ENCODE assay signal across 17 cellular contexts in genomic region chr3:185225523-185225922, GRCh38. TPM values are rescaled to one million over a fixed set of nuclear protein-coding genes. Genes with fewer than 3 reads are reported as not detected.
DNase-seq lines count a peak whose midpoint lies in the region; ATAC-seq and TF ChIP-seq lines count a peak whose summit lies in the region.
"Had no signal": no experiment of that assay in that cellular context is flagged by ENCODE, and none has a peak within 500 bp of the region (broad histone marks: within the 10 kb centered on the region; RNA-seq: fewer than 3 reads in every experiment).

No MANE protein-coding gene starts in this region.

- no peaks in the 10 kb centered on the region for H3K36me3 ChIP-seq in adipocyte (ENCODE audit: control insufficient read depth, insufficient read depth, low read length, severe bottlenecking)
- H3K36me3 ChIP-seq in skeletal muscle satellite cell (ENCODE audit: insufficient read depth, low read length), result no peaks in the 10 kb centered on the region
- H3K36me3 ChIP-seq: WERI-Rb-1 had no signal

- peak overlapping the region; percentile 18 for H3K4me2 ChIP-seq in skeletal muscle satellite cell (ENCODE audit: low read length)

- H3K27ac ChIP-seq in caudate nucleus (ENCODE audit: low read depth, low read length), result no peak overlapping the region
- H3K27ac ChIP-seq: HL-60, spleen, WERI-Rb-1 had no signal

- DNase-seq in GM04503 (ENCODE audit: low read depth) (peak; percentile 47), adipocyte (ENCODE audit: low read depth) (peak; percentile 60), fibroblast of the aortic adventitia (ENCODE audit: low read depth) (peak; percentile 75), NCI-H82 treated with DMSO at 0.1 percent for 48 hours (lab: John Stamatoyannopoulos, UW; ENCODE audit: unreplicated experiment) (no peak), caudate nucleus (lab: John Stamatoyannopoulos, UW) (no peak)
- DNase-seq: activated CD8-positive, alpha-beta memory T cell treated with anti-CD3 and anti-CD28 coated beads for 24 hours; activated effector memory CD4-positive, alpha-beta T cell treated with Interleukin-2 at 50 U/mL for 16 hours; CD8-positive, alpha-beta memory T cell; effector memory CD8-positive, alpha-beta T cell; Karpas-422; NCI-H510A; occipital lobe; spleen; WERI-Rb-1 had no signal

- no peak overlapping the region for H3K4me3 ChIP-seq in adipocyte (ENCODE audit: low read length)
- H3K4me3 ChIP-seq in fibroblast of the aortic adventitia (ENCODE audit: low read depth, low read length), result no peak overlapping the region
- H3K4me3 ChIP-seq in skeletal muscle satellite cell (ENCODE audit: low read length), result no peak overlapping the region
- H3K4me3 ChIP-seq: spleen had no signal

- TF ChIP-seq CTCF in fibroblast of the aortic adventitia (IDR thresholded peaks at IDR 0.05; ENCODE audit: insufficient read depth, low read length), result no peak

- H3K27me3 ChIP-seq in adipocyte (replicated peaks; ENCODE audit: control insufficient read depth, insufficient read depth, low read length) (no peaks in the 10 kb centered on the region), skeletal muscle satellite cell (ENCODE audit: control insufficient read depth, insufficient read depth, low read length) (no peaks in the 10 kb centered on the region)
- H3K27me3 ChIP-seq: spleen had no signal

- H3K9ac ChIP-seq in adipocyte (ENCODE audit: low read length) (peak overlapping the region; percentile 13), skeletal muscle satellite cell (ENCODE audit: low read depth, low read length) (no peak overlapping the region)

- H3K9me3 ChIP-seq in adipocyte (ENCODE audit: control insufficient read depth, low read length) (no peaks in the 10 kb centered on the region), skeletal muscle satellite cell (replicated peaks; ENCODE audit: low read length) (no peaks in the 10 kb centered on the region)
- H3K9me3 ChIP-seq: spleen had no signal

- peaks cover 18% of the 10 kb centered on the region for H3K4me1 ChIP-seq in adipocyte (ENCODE audit: control insufficient read depth, insufficient read depth, low read length)
- peaks cover 10% of the 10 kb centered on the region for H3K4me1 ChIP-seq in skeletal muscle satellite cell (ENCODE audit: control insufficient read depth, insufficient read depth, low read length)
- H3K4me1 ChIP-seq: spleen had no signal

- no peak for ATAC-seq in GM18520 (IDR thresholded peaks at IDR 0.05; ENCODE audit: unreplicated experiment)
- ATAC-seq: effector memory CD8-positive, alpha-beta T cell had no signal

RNA-seq across cellular contexts. Expression of gene EHHADH, which starts 28.3 kb away (rescaled TPM):
- 4.3 and 11.7 TPM in 2 replicates for total RNA-seq in fibroblast of the aortic adventitia (ENCODE audit: low replicate concordance)
- 3.3 and 4.8 TPM in 2 replicates for total RNA-seq in skeletal muscle satellite cell (2012; rRNA removed)

Comparison
In these comparisons a context has a peak if more than half of its experiments do, and no peak if none do; other contexts are left out.
1. DNase-seq: peak in GM04503 (single experiment), adipocyte (single experiment) and fibroblast of the aortic adventitia (single experiment); none in NCI-H82 treated with DMSO at 0.1 percent for 48 hours (single experiment) and caudate nucleus (0 of 61).